21 cellular contexts compared by ENCODE assay signal in genomic region chr15:29998017-29998416, GRCh38.
"Had no signal": no experiment of that assay in that cellular context is flagged by ENCODE, and none has a peak within 500 bp of the region (broad histone marks: within the 10 kb centered on the region; RNA-seq: fewer than 3 reads in every experiment).

No MANE protein-coding gene starts in this region.

- H3K36me3 ChIP-seq: esophagus squamous epithelium, gastrocnemius medialis, heart right ventricle, left lung, lower lobe of right lung had no signal

- ATAC-seq: effector memory CD8-positive, alpha-beta T cell; esophagus mucosa; gastrocnemius medialis; heart right ventricle; left cardiac atrium; left lung; left ventricle myocardium superior; lower lobe of right lung had no signal

- H3K9me3 ChIP-seq: esophagus squamous epithelium, gastrocnemius medialis, heart right ventricle, left lung, lower lobe of right lung had no signal

- H3K27me3 ChIP-seq: esophagus squamous epithelium, gastrocnemius medialis, left lung had no signal

- DNase-seq: dermis blood vessel endothelial cell; effector CD8-positive, alpha-beta T cell; effector memory CD8-positive, alpha-beta T cell; endodermal cell; erythroblast; esophagus squamous epithelium; foreskin fibroblast; foreskin melanocyte; gastrocnemius medialis; glutamatergic neuron; head of caudate nucleus; heart right ventricle; hippocampal formation; left cardiac atrium; left lung; left ventricle myocardium superior; lower lobe of right lung; mesenchymal stem cell had no signal

- H3K27ac ChIP-seq: coronary artery, epithelial cell of prostate, esophagus squamous epithelium, gastrocnemius medialis, heart right ventricle, left lung, lower lobe of right lung had no signal

- H3K4me1 ChIP-seq: esophagus squamous epithelium, gastrocnemius medialis, heart right ventricle, left lung, lower lobe of right lung had no signal

- H3K4me3 ChIP-seq: coronary artery, esophagus squamous epithelium, gastrocnemius medialis, heart right ventricle, left lung, lower lobe of right lung had no signal
